8 cellular contexts compared by ENCODE assay signal in genomic region chr15:90000175-90000923, GRCh38. TPM values are rescaled to one million over a fixed set of nuclear protein-coding genes. Genes with fewer than 3 reads are reported as not detected.
A peak's percentile ranks its signal among the peaks of the same experiment; 100 is the strongest.
DNase-seq lines count a peak whose midpoint lies in the region; ATAC-seq and TF ChIP-seq lines count a peak whose summit lies in the region.

No MANE protein-coding gene starts in this region.

- H3K14ac ChIP-seq in trophoblast cell (ENCODE audit: low read length), result peak overlapping the region; percentile 86

- no peaks in the 10 kb centered on the region for H3K36me3 ChIP-seq in trophoblast cell (ENCODE audit: control insufficient read depth in 1 of 2, insufficient read depth in 2 of 2, low read length in 2 of 2)

- peak overlapping the region; percentile 33 for H2BK12ac ChIP-seq in trophoblast cell (ENCODE audit: low read length)

- no peak overlapping the region for H3K4me3 ChIP-seq in trophoblast cell (ENCODE audit: low read depth, low read length)

- peak overlapping the region; percentile 90 for H4K8ac ChIP-seq in trophoblast cell (ENCODE audit: low read depth, low read length)

- H3K4me2 ChIP-seq in trophoblast cell (ENCODE audit: low read length), result peak overlapping the region; percentile 75

- H3K27me3 ChIP-seq in trophoblast cell (ENCODE audit: insufficient read depth, low read length), result no peaks in the 10 kb centered on the region

- H2BK120ac ChIP-seq in trophoblast cell (ENCODE audit: insufficient read depth, low read length, poor library complexity), result peak overlapping the region; percentile 58

- H3K79me1 ChIP-seq in trophoblast cell (ENCODE audit: low read length), result peaks cover 24% of the 10 kb centered on the region

- no peak overlapping the region for H3K27ac ChIP-seq in trophoblast cell (ENCODE audit: low read depth, low read length)

- DNase-seq in CD1c-positive myeloid dendritic cell (ENCODE audit: extremely low spot score) (peak; percentile 24), HFFc6 (peak; percentile 9), globus pallidus (ENCODE audit: low spot score) (peak; percentile 37), trophoblast cell (no peak), SHP77 (lab: John Stamatoyannopoulos, UW) (no peak)
- DNase-seq in activated T-cell treated with anti-CD3 and anti-CD28 coated beads, Interleukin-2, amount 50 U/mL, for 72 hours, result no peak

- peak overlapping the region; percentile 52 for H3K9ac ChIP-seq in trophoblast cell (ENCODE audit: low read length)

- no peak overlapping the region for H3K23ac ChIP-seq in trophoblast cell (ENCODE audit: low read length)

- H3K9me3 ChIP-seq in trophoblast cell (ENCODE audit: insufficient read depth, low read depth, low read length), result no peaks in the 10 kb centered on the region

- H4K12ac ChIP-seq in trophoblast cell (ENCODE audit: low read depth, low read length), result peak overlapping the region; percentile 85

- peak overlapping the region; percentile 93 for H3K4me3 Mint-ChIP-seq in HFFc6
- H3K4me3 Mint-ChIP-seq in activated T-cell treated with anti-CD3 and anti-CD28 coated beads, Interleukin-2, amount 50 U/mL, for 72 hours, result peak overlapping the region; percentile 96 to 99

- H3K18ac ChIP-seq in trophoblast cell (ENCODE audit: low read length), result peak overlapping the region; percentile 85

- H2AK5ac ChIP-seq in trophoblast cell (ENCODE audit: low read length), result peak overlapping the region; percentile 80

- peak overlapping the region; percentile 64 for H2AFZ ChIP-seq in trophoblast cell (ENCODE audit: insufficient read depth, low read length, poor library complexity)

- WGBS in trophoblast cell (ENCODE audit: extremely low coverage, insufficient coverage, insufficient read length), result no CpG with 5 or more reads among the region's 62 CpGs

- H4K91ac ChIP-seq in trophoblast cell (ENCODE audit: low read depth, low read length), result peak overlapping the region; percentile 87

- no peaks in the 10 kb centered on the region for H3K9me3 Mint-ChIP-seq in HFFc6
- no peaks in the 10 kb centered on the region for H3K9me3 Mint-ChIP-seq in activated T-cell treated with anti-CD3 and anti-CD28 coated beads, Interleukin-2, amount 50 U/mL, for 72 hours

- peaks cover 3% of the 10 kb centered on the region; the same call in 1 of the 2 replicates for H3K27me3 Mint-ChIP-seq in HFFc6 (ENCODE audit: insufficient read depth)
- no peaks in the 10 kb centered on the region for H3K27me3 Mint-ChIP-seq in activated T-cell treated with anti-CD3 and anti-CD28 coated beads, Interleukin-2, amount 50 U/mL, for 72 hours (ENCODE audit: low read depth)

- peaks cover 4% of the 10 kb centered on the region; the same call in 1 of the 2 replicates for H3K36me3 Mint-ChIP-seq in HFFc6 (ENCODE audit: low read depth)
- H3K36me3 Mint-ChIP-seq in activated T-cell treated with anti-CD3 and anti-CD28 coated beads, Interleukin-2, amount 50 U/mL, for 72 hours (ENCODE audit: insufficient read depth in 2 of 2), result peaks cover 8 to 13% of the 10 kb centered on the region in 2 donors

- H3K4me1 ChIP-seq in trophoblast cell (ENCODE audit: control insufficient read depth in 1 of 2, insufficient read depth in 2 of 2, low read length in 2 of 2), result peaks cover 24 to 31% of the 10 kb centered on the region in 2 experiments

- H3K27ac Mint-ChIP-seq in HFFc6, result peak overlapping the region; percentile 97
- H3K27ac Mint-ChIP-seq in activated T-cell treated with anti-CD3 and anti-CD28 coated beads, Interleukin-2, amount 50 U/mL, for 72 hours, result peak overlapping the region; percentile 99

- H3K4ac ChIP-seq in trophoblast cell (ENCODE audit: low read depth, low read length), result peak overlapping the region; percentile 85

- H3K4me1 Mint-ChIP-seq in HFFc6 (ENCODE audit: low read depth), result peaks cover 53% of the 10 kb centered on the region
- H3K4me1 Mint-ChIP-seq in activated T-cell treated with anti-CD3 and anti-CD28 coated beads, Interleukin-2, amount 50 U/mL, for 72 hours (ENCODE audit: low read depth), result peaks cover 48% of the 10 kb centered on the region

- no peak for TF ChIP-seq CTCF in HFFc6 (IDR thresholded peaks at IDR 0.05)

- peaks cover 13% of the 10 kb centered on the region for H3K79me2 ChIP-seq in trophoblast cell (ENCODE audit: control insufficient read depth, insufficient read depth, low read length, poor library complexity)

- H2BK5ac ChIP-seq in trophoblast cell (ENCODE audit: low read depth, low read length, poor library complexity), result no peak overlapping the region

- no peak for ATAC-seq in activated T-cell treated with anti-CD3 and anti-CD28 coated beads, Interleukin-2, amount 50 U/mL, for 72 hours (replicated peaks in 1 of 2)
- ATAC-seq in HG03139 (IDR thresholded peaks at IDR 0.05; ENCODE audit: unreplicated experiment), result no peak
- ATAC-seq in HG03025 (IDR thresholded peaks at IDR 0.05; ENCODE audit: low FRiP score, unreplicated experiment), result no peak

RNA-seq across cellular contexts. Expression of gene ZNF710, which starts 0.8 kb away (rescaled TPM):
- 10 to 100 TPM; 17.6 to 23.3 (median 20.3) TPM for total RNA-seq in HFFc6 (2021; fragmentation: NEBNext Ultra II Directional; extraction: Animal tissue kit (Norgen Biotek cat#: 25700))
- total RNA-seq in activated T-cell treated with anti-CD3 and anti-CD28 coated beads, Interleukin-2, amount 50 U/mL, for 72 hours, result 10 to 100 TPM; 26.6 to 32.3 TPM
- 27.6 and 29.8 TPM in 2 replicates for polyA plus RNA-seq in trophoblast cell (2013)

Comparison
In these comparisons a context has a peak if more than half of its experiments do, and no peak if none do; other contexts are left out.
1. DNase-seq: peak in CD1c-positive myeloid dendritic cell (single experiment), HFFc6 (single experiment) and globus pallidus (single experiment); none in activated T-cell treated with anti-CD3 and anti-CD28 coated beads, Interleukin-2, amount 50 U/mL, for 72 hours (0 of 2), trophoblast cell (0 of 2) and SHP77 (0 of 2).